15 cellular contexts compared by ENCODE assay signal in the genomic region with DNA sequence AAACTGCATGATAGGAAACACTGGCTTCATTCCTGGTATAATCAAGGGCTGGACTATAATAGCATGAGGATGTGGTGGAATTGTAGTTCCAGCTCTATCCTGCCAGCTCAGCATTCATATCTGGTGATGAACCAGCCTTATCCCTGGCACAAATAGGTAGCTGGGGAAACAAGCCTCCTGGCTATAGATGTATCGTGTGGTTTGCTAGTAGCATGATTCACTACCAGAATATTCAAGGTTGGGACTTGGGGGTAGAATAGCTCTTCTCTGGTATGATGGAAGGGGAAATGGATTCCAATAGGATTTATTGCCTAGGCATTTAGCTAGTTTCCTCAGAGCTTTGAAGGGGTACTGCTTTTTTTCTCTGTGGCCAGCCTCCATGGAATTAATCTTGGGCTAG.
DNase-seq lines count a peak whose midpoint lies in the region; ATAC-seq, FAIRE-seq and TF ChIP-seq lines count a peak whose summit lies in the region.
"Had no signal": no experiment of that assay in that cellular context is flagged by ENCODE, and none has a peak within 500 bp of the region (broad histone marks: within the 10 kb centered on the region; RNA-seq: fewer than 3 reads in every experiment).

No MANE protein-coding gene starts in this region.

- H3K4me3 ChIP-seq in epithelial cell of esophagus (ENCODE audit: low read length): no peak overlapping the region
- H3K4me3 ChIP-seq: left ventricle myocardium inferior, sigmoid colon had no signal

- FAIRE-seq in RCC 7860 (lab: Jason Lieb, UNC): peak; percentile 83

- DNase-seq in EH (ENCODE audit: low read depth): peak; percentile 91
- peak; percentile 87 for DNase-seq in RCC 7860 (ENCODE audit: low spot score)
- DNase-seq in epithelial cell of esophagus (ENCODE audit: low read depth): peak; percentile 98
- no peak for DNase-seq in omental fat pad (ENCODE audit: low spot score)
- DNase-seq in NCI-H2171 treated with DMSO at 0.1 percent for 48 hours (lab: John Stamatoyannopoulos, UW): no peak
- DNase-seq in NCI-H1436 (lab: John Stamatoyannopoulos, UW): no peak
- DNase-seq: CD4-positive, CD25-positive, alpha-beta regulatory T cell; GDM1; left ventricle myocardium inferior; NCI-H526; SIG-M5; sigmoid colon had no signal

- no peak for TF ChIP-seq CTCF in epithelial cell of esophagus (IDR thresholded peaks at IDR 0.05; ENCODE audit: insufficient read depth, low read depth, low read length, missing control alignments)
- no peak for TF ChIP-seq CTCF in omental fat pad (IDR thresholded peaks at IDR 0.05)

- ATAC-seq in omental fat pad (ENCODE audit: low FRiP score): peak; percentile 58
- no peak for ATAC-seq in HG02588 (IDR thresholded peaks at IDR 0.05; ENCODE audit: unreplicated experiment)
- no peak for ATAC-seq in GM19395 (IDR thresholded peaks at IDR 0.05; ENCODE audit: unreplicated experiment)
- ATAC-seq: natural killer cell treated with Interleukin-12 subunit alpha and Interleukin-12 subunit beta and Interleukin-15 and Interleukin-18, amount 100 ng/mL, for 72 hours had no signal

Comparison
In these comparisons a context has a peak if more than half of its experiments do, and no peak if none do; other contexts are left out.
1. DNase-seq: peak in EH (single experiment), RCC 7860 (single experiment) and epithelial cell of esophagus (single experiment); none in omental fat pad (single experiment), NCI-H2171 treated with DMSO at 0.1 percent for 48 hours (single experiment) and NCI-H1436 (single experiment).